9 cellular contexts compared by ENCODE assay signal in the genomic region with DNA sequence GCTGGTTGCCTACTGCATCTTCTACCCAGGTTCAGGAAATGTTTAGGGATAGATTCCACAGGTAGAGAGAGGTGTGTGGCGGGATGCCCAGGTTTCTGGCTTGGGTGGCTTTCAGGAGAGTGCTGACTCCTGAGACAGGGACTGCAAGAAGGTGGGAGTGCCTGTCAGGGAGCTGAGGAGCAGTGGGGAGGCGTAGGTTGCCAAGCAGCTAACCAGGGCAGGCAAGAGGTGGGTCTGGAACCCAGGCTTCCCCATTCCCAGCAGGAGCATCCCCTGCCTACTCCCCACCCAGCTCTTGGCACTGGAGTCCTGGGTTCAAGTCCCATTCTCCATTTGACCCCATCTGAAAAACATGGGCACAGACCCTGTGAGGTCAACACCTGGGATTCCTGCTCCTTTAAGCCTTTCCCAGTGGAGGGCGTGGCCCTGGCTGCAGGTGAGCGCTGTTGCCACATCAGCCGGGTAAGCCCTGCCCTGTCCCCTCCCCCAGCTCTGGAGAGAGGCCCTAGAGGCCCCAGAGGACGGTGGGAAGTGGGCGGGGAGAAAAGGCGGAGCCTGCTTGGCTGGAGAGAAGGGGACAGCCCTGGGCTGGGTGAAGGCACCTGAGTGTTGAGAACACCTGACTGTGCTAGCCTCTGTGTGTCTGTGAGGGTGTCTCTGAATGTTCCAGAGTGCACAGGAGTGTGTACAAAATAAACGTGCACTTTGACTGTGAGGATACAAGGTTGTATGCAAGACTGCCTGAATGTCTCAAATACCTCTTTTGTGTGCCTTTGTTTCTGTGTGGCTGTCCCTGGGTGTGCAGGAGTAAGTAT. TPM values are rescaled to one million over a fixed set of nuclear protein-coding genes. Genes with fewer than 3 reads are reported as not detected.
DNase-seq lines count a peak whose midpoint lies in the region; ATAC-seq and TF ChIP-seq lines count a peak whose summit lies in the region.
"Had no signal": no experiment of that assay in that cellular context is flagged by ENCODE, and none has a peak within 500 bp of the region (broad histone marks: within the 10 kb centered on the region; RNA-seq: fewer than 3 reads in every experiment).

No MANE protein-coding gene starts in this region.

- H3K9me3 ChIP-seq in PC-9 (ENCODE audit: insufficient read depth, low read depth): no peaks in the 10 kb centered on the region

- BruUV-seq in PC-9 (replicated peaks; lab: Mats Ljungman, UMichigan): no TSS peak

- no peak for TF ChIP-seq EP300 in Ishikawa (IDR thresholded peaks at IDR 0.05; ENCODE audit: borderline replicate concordance)

- peak; percentile 10; the same call in 1 of the 2 replicates for TF ChIP-seq RAD21 in Ishikawa (IDR thresholded peaks at IDR 0.05; ENCODE audit: low read depth)

- no peak for TF ChIP-seq CTCF in GM12865 (IDR thresholded peaks at IDR 0.05; ENCODE audit: insufficient read depth, low read depth, low read length, missing control alignments)
- TF ChIP-seq CTCF in PC-9 (conservative IDR thresholded peaks at IDR 0.05): no peak

- CTCF ChIA-PET in PC-9 (lab: Charles Lee): interaction anchor here (0.6 to 0.7 kb wide), 3 partner anchors 9 to 210 kb away, joined by 3 to 14 read pairs (median 3); no protein-coding TSS in a partner anchor

- DNase-seq in GM12865 (ENCODE audit: low read depth) (peak; percentile 73), PC-9 (peak; percentile 94 to 98), kidney glomerular epithelial cell (lab: John Stamatoyannopoulos, UW) (peak; percentile 57)
- DNase-seq in activated naive CD8-positive, alpha-beta T cell treated with anti-CD3 and anti-CD28 coated beads for 36 hours: peak; percentile 62
- peak; percentile 81 for DNase-seq in stimulated activated CD8-positive, alpha-beta memory T cell treated with anti-CD3 and anti-CD28 coated beads, Interleukin-4, amount 100 ng/mL, for 48 hours
- DNase-seq: natural killer cell had no signal

- 0 out of 2 replicates have a peak overlapping the region, but pooled peaks have one; percentile 45 for H2AFZ ChIP-seq in PC-9

- peak overlapping the region; percentile 85 for H3K4me2 ChIP-seq in PC-9

- no peaks in the 10 kb centered on the region for H3K9me3 Mint-ChIP-seq in activated naive CD8-positive, alpha-beta T cell treated with anti-CD3 and anti-CD28 coated beads for 36 hours
- H3K9me3 Mint-ChIP-seq: natural killer cell had no signal

- peaks cover 36% of the 10 kb centered on the region for H3F3A ChIP-seq in PC-9 (ENCODE audit: insufficient read depth, low read depth)

- H3K79me2 ChIP-seq in PC-9 (ENCODE audit: low read depth): no peaks in the 10 kb centered on the region

- H4K20me1 ChIP-seq in PC-9 (ENCODE audit: insufficient read depth): no peaks in the 10 kb centered on the region

- no peaks in the 10 kb centered on the region for H3K36me3 Mint-ChIP-seq in activated naive CD8-positive, alpha-beta T cell treated with anti-CD3 and anti-CD28 coated beads for 36 hours
- H3K36me3 Mint-ChIP-seq: natural killer cell had no signal

- H3K27me3 ChIP-seq in PC-9 (ENCODE audit: insufficient read depth, low read depth): no peaks in the 10 kb centered on the region

- no peak overlapping the region for H3K4me3 Mint-ChIP-seq in activated naive CD8-positive, alpha-beta T cell treated with anti-CD3 and anti-CD28 coated beads for 36 hours
- H3K4me3 Mint-ChIP-seq: natural killer cell had no signal

- H3K27ac Mint-ChIP-seq in activated naive CD8-positive, alpha-beta T cell treated with anti-CD3 and anti-CD28 coated beads for 36 hours: no peak overlapping the region
- H3K27ac Mint-ChIP-seq: natural killer cell had no signal

- peaks cover 2% of the 10 kb centered on the region for H3K4me1 Mint-ChIP-seq in activated naive CD8-positive, alpha-beta T cell treated with anti-CD3 and anti-CD28 coated beads for 36 hours

- intact Hi-C loops in PC-9 (cut with micrococcal nuclease; ENCODE audit: unreplicated experiment): loop anchor here (1.0 to 10.0 kb wide), 4 partner anchors 25 to 368 kb away; a partner anchor contains a TSS

- ATAC-seq in HG02973 (IDR thresholded peaks at IDR 0.05; ENCODE audit: unreplicated experiment) (no peak), GM18858 (IDR thresholded peaks at IDR 0.05; ENCODE audit: unreplicated experiment) (no peak)

- no peaks in the 10 kb centered on the region for H3K36me3 ChIP-seq in PC-9 (ENCODE audit: low read depth)

- POLR2A ChIA-PET in PC-9 (lab: Charles Lee; ENCODE audit: unreplicated experiment): interaction anchor here (0.5 to 1.1 kb wide), 2 partner anchors 13 to 700 kb away, joined by 4 to 7 read pairs; no protein-coding TSS in a partner anchor

- peak overlapping the region; percentile 83 for H3K27ac ChIP-seq in PC-9

- H3K4me3 ChIP-seq in GM12865 (ENCODE audit: low read depth, low read length): no peak overlapping the region
- peak overlapping the region; percentile 40; the same call in 1 of the 2 replicates for H3K4me3 ChIP-seq in PC-9

- H3K4me1 ChIP-seq in PC-9 (replicated peaks; ENCODE audit: insufficient read depth): peaks cover 39% of the 10 kb centered on the region

- H3K27me3 Mint-ChIP-seq in activated naive CD8-positive, alpha-beta T cell treated with anti-CD3 and anti-CD28 coated beads for 36 hours: peaks cover 13% of the 10 kb centered on the region

- H3K9me2 ChIP-seq in PC-9 (ENCODE audit: insufficient read depth): no peaks in the 10 kb centered on the region

TF ChIP-seq in Ishikawa, 13 proteins besides CTCF, POLR2A, EP300 and RAD21:
- TF ChIP-seq TEAD4 (IDR thresholded peaks at IDR 0.05) (no peak), TCF12 (IDR thresholded peaks at IDR 0.05; ENCODE audit: low read depth) (peak; percentile 65), NFIC (IDR thresholded peaks at IDR 0.05) (peak; percentile 46), TAF1 (IDR thresholded peaks at IDR 0.05; ENCODE audit: low read depth) (peak; percentile 72; the same call in 1 of the 2 replicates), ZBTB7A (IDR thresholded peaks at IDR 0.05; ENCODE audit: low read depth) (0 out of 2 replicates have a peak, but pooled peaks have one; percentile 35), FOXM1 (IDR thresholded peaks at IDR 0.05; ENCODE audit: borderline replicate concordance, low read depth) (no peak), CEBPB (IDR thresholded peaks at IDR 0.05) (peak; percentile 96)
- TF ChIP-seq, protein P1, sequence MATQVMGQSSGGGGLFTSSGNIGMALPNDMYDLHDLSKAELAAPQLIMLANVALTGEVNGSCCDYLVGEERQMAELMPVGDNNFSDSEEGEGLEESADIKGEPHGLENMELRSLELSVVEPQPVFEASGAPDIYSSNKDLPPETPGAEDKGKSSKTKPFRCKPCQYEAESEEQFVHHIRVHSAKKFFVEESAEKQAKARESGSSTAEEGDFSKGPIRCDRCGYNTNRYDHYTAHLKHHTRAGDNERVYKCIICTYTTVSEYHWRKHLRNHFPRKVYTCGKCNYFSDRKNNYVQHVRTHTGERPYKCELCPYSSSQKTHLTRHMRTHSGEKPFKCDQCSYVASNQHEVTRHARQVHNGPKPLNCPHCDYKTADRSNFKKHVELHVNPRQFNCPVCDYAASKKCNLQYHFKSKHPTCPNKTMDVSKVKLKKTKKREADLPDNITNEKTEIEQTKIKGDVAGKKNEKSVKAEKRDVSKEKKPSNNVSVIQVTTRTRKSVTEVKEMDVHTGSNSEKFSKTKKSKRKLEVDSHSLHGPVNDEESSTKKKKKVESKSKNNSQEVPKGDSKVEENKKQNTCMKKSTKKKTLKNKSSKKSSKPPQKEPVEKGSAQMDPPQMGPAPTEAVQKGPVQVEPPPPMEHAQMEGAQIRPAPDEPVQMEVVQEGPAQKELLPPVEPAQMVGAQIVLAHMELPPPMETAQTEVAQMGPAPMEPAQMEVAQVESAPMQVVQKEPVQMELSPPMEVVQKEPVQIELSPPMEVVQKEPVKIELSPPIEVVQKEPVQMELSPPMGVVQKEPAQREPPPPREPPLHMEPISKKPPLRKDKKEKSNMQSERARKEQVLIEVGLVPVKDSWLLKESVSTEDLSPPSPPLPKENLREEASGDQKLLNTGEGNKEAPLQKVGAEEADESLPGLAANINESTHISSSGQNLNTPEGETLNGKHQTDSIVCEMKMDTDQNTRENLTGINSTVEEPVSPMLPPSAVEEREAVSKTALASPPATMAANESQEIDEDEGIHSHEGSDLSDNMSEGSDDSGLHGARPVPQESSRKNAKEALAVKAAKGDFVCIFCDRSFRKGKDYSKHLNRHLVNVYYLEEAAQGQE (IDR thresholded peaks at IDR 0.05; ENCODE audit: low read depth): no peak
- TF ChIP-seq, protein P2, sequence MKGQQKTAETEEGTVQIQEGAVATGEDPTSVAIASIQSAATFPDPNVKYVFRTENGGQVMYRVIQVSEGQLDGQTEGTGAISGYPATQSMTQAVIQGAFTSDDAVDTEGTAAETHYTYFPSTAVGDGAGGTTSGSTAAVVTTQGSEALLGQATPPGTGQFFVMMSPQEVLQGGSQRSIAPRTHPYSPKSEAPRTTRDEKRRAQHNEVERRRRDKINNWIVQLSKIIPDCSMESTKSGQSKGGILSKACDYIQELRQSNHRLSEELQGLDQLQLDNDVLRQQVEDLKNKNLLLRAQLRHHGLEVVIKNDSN (IDR thresholded peaks at IDR 0.05): peak; percentile 46; the same call in 1 of the 2 replicates
- TF ChIP-seq, protein P3, sequence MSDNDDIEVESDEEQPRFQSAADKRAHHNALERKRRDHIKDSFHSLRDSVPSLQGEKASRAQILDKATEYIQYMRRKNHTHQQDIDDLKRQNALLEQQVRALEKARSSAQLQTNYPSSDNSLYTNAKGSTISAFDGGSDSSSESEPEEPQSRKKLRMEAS (IDR thresholded peaks at IDR 0.05): peak; percentile 54
TF ChIP-seq in Ishikawa: peak in this region for 7.

RNA-seq across cellular contexts. Expression of a gene that starts 13.9 kb away (rescaled TPM):
- total RNA-seq in PC-9 (2021): 2.1 and 2.8 TPM in 2 replicates
- total RNA-seq in activated naive CD8-positive, alpha-beta T cell treated with anti-CD3 and anti-CD28 coated beads for 36 hours: not detected
- total RNA-seq: natural killer cell had no signal
